In the genomic region with DNA sequence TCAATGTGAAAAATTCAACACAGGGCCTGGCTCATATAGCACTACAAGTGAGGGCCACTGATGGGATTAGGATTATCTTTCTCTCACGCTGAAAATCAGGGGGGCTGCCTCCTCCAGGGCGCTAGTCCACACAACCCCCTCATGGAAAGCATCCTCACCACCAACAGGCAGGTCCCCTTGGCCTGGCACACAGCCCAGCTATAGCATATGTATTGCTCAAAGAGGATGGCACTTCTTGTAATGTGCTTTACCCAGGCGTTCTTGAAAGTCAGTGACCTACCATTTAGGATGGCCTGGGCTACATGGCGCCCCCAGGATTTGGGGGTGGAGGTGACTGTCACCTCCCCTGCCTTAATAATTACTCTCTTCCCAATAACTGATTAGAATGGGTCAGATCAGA, we compare ENCODE assay signal across 24 cellular contexts.
DNase-seq lines count a peak whose midpoint lies in the region; ATAC-seq and TF ChIP-seq lines count a peak whose summit lies in the region.
"Had no signal": no experiment of that assay in that cellular context is flagged by ENCODE, and none has a peak within 500 bp of the region (broad histone marks: within the 10 kb centered on the region; RNA-seq: fewer than 3 reads in every experiment).

No MANE protein-coding gene starts in this region.

- 81% methylated on average over 3 of the region's 4 CpGs for WGBS in esophagus muscularis mucosa

- TF ChIP-seq EP300 in esophagus muscularis mucosa (IDR thresholded peaks at IDR 0.05): no peak

- no peak for TF ChIP-seq CTCF in esophagus muscularis mucosa (IDR thresholded peaks at IDR 0.05)

- no peak for TF ChIP-seq POLR2A in esophagus muscularis mucosa (IDR thresholded peaks at IDR 0.05; ENCODE audit: low read depth)

- H3K27me3 ChIP-seq in esophagus muscularis mucosa: no peaks in the 10 kb centered on the region
- H3K27me3 ChIP-seq in subcutaneous abdominal adipose tissue (ENCODE audit: control insufficient read depth in 5 of 5, insufficient read depth in 4 of 5, low read length in 5 of 5): no peaks in the 10 kb centered on the region
- H3K27me3 ChIP-seq: BLaER1 treated with 17β-estradiol and CSF1 and Interleukin-3, amounts not matched to agents 10 nM and 100 nM; Peyer's patch; SJCRH30 had no signal

- H3K4me1 ChIP-seq in esophagus muscularis mucosa (no peaks in the 10 kb centered on the region), subcutaneous abdominal adipose tissue (ENCODE audit: control insufficient read depth in 5 of 5, insufficient read depth in 5 of 5, low read length in 5 of 5) (peaks cover 0 to 27% (median 16%) of the 10 kb centered on the region in 5 donors)
- H3K4me1 ChIP-seq: Peyer's patch, SJCRH30 had no signal

- intact Hi-C loops in esophagus muscularis mucosa (cut with DNase I): no loop called here

- H3K4me3 ChIP-seq in esophagus muscularis mucosa: no peak overlapping the region
- H3K4me3 ChIP-seq in subcutaneous abdominal adipose tissue (ENCODE audit: low read depth in 1 of 5, low read length in 5 of 5): no peak overlapping the region
- H3K4me3 ChIP-seq: BLaER1 treated with 17β-estradiol and CSF1 and Interleukin-3, amounts not matched to agents 10 nM and 100 nM; Peyer's patch; SJCRH30 had no signal

- H3K9me3 ChIP-seq in esophagus muscularis mucosa: no peaks in the 10 kb centered on the region
- no peaks in the 10 kb centered on the region for H3K9me3 ChIP-seq in subcutaneous abdominal adipose tissue (ENCODE audit: control insufficient read depth in 5 of 5, low read length in 5 of 5)
- H3K9me3 ChIP-seq: BLaER1 treated with 17β-estradiol and CSF1 and Interleukin-3, amounts not matched to agents 10 nM and 100 nM; Peyer's patch; SJCRH30 had no signal

- H3K9ac ChIP-seq in subcutaneous abdominal adipose tissue (ENCODE audit: low read length in 5 of 5): no peak overlapping the region
- H3K9ac ChIP-seq: BLaER1 treated with 17β-estradiol and CSF1 and Interleukin-3, amounts not matched to agents 10 nM and 100 nM had no signal

- H3K27ac ChIP-seq in esophagus muscularis mucosa (replicated peaks in 1 of 4) (no peak overlapping the region), subcutaneous abdominal adipose tissue (ENCODE audit: low read depth, low read length) (peak overlapping the region; percentile 88)
- H3K27ac ChIP-seq: Peyer's patch, SJCRH30 had no signal

- DNase-seq in NCI-H82 (lab: John Stamatoyannopoulos, UW) (peak; percentile 64), NCI-H82 treated with DMSO at 0.1 percent for 48 hours (lab: John Stamatoyannopoulos, UW; ENCODE audit: unreplicated experiment) (no peak), NCI-H524 treated with DMSO at 0.1 percent for 48 hours (lab: John Stamatoyannopoulos, UW) (peak; percentile 12), esophagus muscularis mucosa (ENCODE audit: extremely low spot score) (peak; percentile 45), SIG-M5 (lab: John Stamatoyannopoulos, UW) (no peak), NCI-H526 (lab: John Stamatoyannopoulos, UW) (no peak)
- DNase-seq: CD4-positive, alpha-beta memory T cell; COR-L47; DMS79; GF-D8; HCEC 1CT; NCI-H1048; NCI-H1694; NCI-H2081 treated with DMSO at 0.1 percent for 48 hours; NCI-H446 treated with DMSO at 0.1 percent for 48 hours; NCI-H748 treated with DMSO at 0.1 percent for 48 hours; OCI-M1; Peyer's patch; SJCRH30; T-helper 17 cell had no signal

- no peak for ATAC-seq in GM21447 (IDR thresholded peaks at IDR 0.05; ENCODE audit: unreplicated experiment)
- ATAC-seq: SK-N-SH treated with all-trans-retinoic acid at 6 μM for 48 hours, T-helper 17 cell had no signal

- no peaks in the 10 kb centered on the region for H3K36me3 ChIP-seq in esophagus muscularis mucosa
- H3K36me3 ChIP-seq in subcutaneous abdominal adipose tissue (ENCODE audit: control insufficient read depth in 5 of 5, insufficient read depth in 5 of 5, low read length in 5 of 5): no peaks in the 10 kb centered on the region
- H3K36me3 ChIP-seq: BLaER1 treated with 17β-estradiol and CSF1 and Interleukin-3, amounts not matched to agents 10 nM and 100 nM; Peyer's patch; SJCRH30 had no signal

Comparison
In these comparisons a context has a peak if more than half of its experiments do, and no peak if none do; other contexts are left out.
1. DNase-seq: peak in NCI-H82 (single experiment), NCI-H524 treated with DMSO at 0.1 percent for 48 hours (single experiment) and esophagus muscularis mucosa (single experiment); none in NCI-H82 treated with DMSO at 0.1 percent for 48 hours (single experiment), SIG-M5 (single experiment) and NCI-H526 (0 of 2).